Comparison of ENCODE assay signal across 17 cellular contexts in genomic region chr6:48658910-48659309, GRCh38.
A peak's percentile ranks its signal among the peaks of the same experiment; 100 is the strongest.
DNase-seq lines count a peak whose midpoint lies in the region; ATAC-seq and TF ChIP-seq lines count a peak whose summit lies in the region.
"Had no signal": no experiment of that assay in that cellular context is flagged by ENCODE, and none has a peak within 500 bp of the region (broad histone marks: within the 10 kb centered on the region; RNA-seq: fewer than 3 reads in every experiment).

No MANE protein-coding gene starts in this region.

- H3K36me3 ChIP-seq in Karpas-422 (ENCODE audit: insufficient read depth, low read length), result no peaks in the 10 kb centered on the region
- H3K36me3 ChIP-seq in A673 (ENCODE audit: insufficient read depth, low read length, poor library complexity, severe bottlenecking), result no peaks in the 10 kb centered on the region
- no peaks in the 10 kb centered on the region for H3K36me3 ChIP-seq in esophagus muscularis mucosa

- no peaks in the 10 kb centered on the region for H3K9me3 ChIP-seq in Karpas-422 (ENCODE audit: low read length)
- H3K9me3 ChIP-seq in A673 (ENCODE audit: low read depth, low read length, poor library complexity, severe bottlenecking), result no peaks in the 10 kb centered on the region
- H3K9me3 ChIP-seq in esophagus muscularis mucosa, result no peaks in the 10 kb centered on the region

- H3K4me2 ChIP-seq in Karpas-422 (ENCODE audit: low read depth, low read length, poor library complexity, severe bottlenecking), result no peak overlapping the region

- H3K4me1 ChIP-seq in Karpas-422 (ENCODE audit: low read length) (peaks cover 7% of the 10 kb centered on the region), A673 (ENCODE audit: insufficient read depth, low read length, poor library complexity, severe bottlenecking) (no peaks in the 10 kb centered on the region), esophagus muscularis mucosa (no peaks in the 10 kb centered on the region)

- ATAC-seq in esophagus mucosa, result peak; percentile 72
- ATAC-seq: T-cell had no signal

- no peaks in the 10 kb centered on the region for H3K9me2 ChIP-seq in Karpas-422 (replicated peaks; ENCODE audit: insufficient read depth, low read length)

- no peaks in the 10 kb centered on the region for H3K27me3 ChIP-seq in Karpas-422 (ENCODE audit: low read length)
- no peaks in the 10 kb centered on the region for H3K27me3 ChIP-seq in A673 (replicated peaks; ENCODE audit: insufficient read depth, low read depth, low read length, poor library complexity)
- no peaks in the 10 kb centered on the region for H3K27me3 ChIP-seq in esophagus muscularis mucosa

- intact Hi-C loops in A673 (cut with micrococcal nuclease; ENCODE audit: unreplicated experiment) (no loop called here), esophagus muscularis mucosa (cut with DNase I) (no loop called here), head of caudate nucleus (cut with DNase I) (no loop called here)

- POLR2A ChIA-PET in A673 (lab: Charles Lee; ENCODE audit: low non-redundant PET), result no interaction called here

- no peaks in the 10 kb centered on the region for H4K20me1 ChIP-seq in Karpas-422 (ENCODE audit: insufficient read depth, low read depth, low read length)

- no peak for TF ChIP-seq POLR2A in esophagus muscularis mucosa (IDR thresholded peaks at IDR 0.05; ENCODE audit: low read depth)

- BruUV-seq in A673 (replicated peaks; lab: Mats Ljungman, UMichigan), result no TSS peak

- H3K79me2 ChIP-seq in Karpas-422 (ENCODE audit: low read length), result no peaks in the 10 kb centered on the region

- no peak overlapping the region for H3K27ac ChIP-seq in Karpas-422 (ENCODE audit: low read length)
- H3K27ac ChIP-seq in A673 (ENCODE audit: low read depth, low read length, poor library complexity, severe bottlenecking), result no peak overlapping the region
- no peak overlapping the region for H3K27ac ChIP-seq in esophagus muscularis mucosa (replicated peaks in 1 of 4)
- H3K27ac ChIP-seq: SK-N-MC had no signal

- TF ChIP-seq CTCF in A673 (conservative IDR thresholded peaks at IDR 0.05; ENCODE audit: low read depth, low read length) (no peak), esophagus muscularis mucosa (IDR thresholded peaks at IDR 0.05) (no peak)

- H3K9ac ChIP-seq in Karpas-422 (ENCODE audit: low read length), result no peak overlapping the region

- DNase-seq in COR-L47 (lab: John Stamatoyannopoulos, UW), result peak; percentile 47
- no peak for DNase-seq in Karpas-422
- DNase-seq in NCI-H774 (lab: John Stamatoyannopoulos, UW), result peak; percentile 13
- no peak for DNase-seq in SW480 (ENCODE audit: low spot score)
- DNase-seq in A673 (ENCODE audit: low spot score), result no peak
- DNase-seq in esophagus muscularis mucosa (ENCODE audit: extremely low spot score), result no peak
- DNase-seq in head of caudate nucleus, result no peak
- DNase-seq: CD4-positive, CD25-positive, alpha-beta regulatory T cell; DMS79 treated with DMSO at 0.1 percent for 48 hours; MM.1S; NCI-H2029 treated with DMSO at 0.1 percent for 48 hours; NCI-H526; Right ventricle myocardium superior; T-cell; T-helper 9 cell had no signal

- CTCF ChIA-PET in A673 (lab: Charles Lee), result no interaction called here

- H2AFZ ChIP-seq in Karpas-422 (ENCODE audit: low read length), result peak overlapping the region; percentile 21; the same call in 1 of the 2 replicates

- WGBS in esophagus muscularis mucosa, result 51% methylated on average over 2 of the region's 2 CpGs

- H3K4me3 ChIP-seq in Karpas-422 (ENCODE audit: low read length), result no peak overlapping the region
- H3K4me3 ChIP-seq in A673 (ENCODE audit: low read depth, low read length, poor library complexity, severe bottlenecking), result no peak overlapping the region
- H3K4me3 ChIP-seq in esophagus muscularis mucosa, result no peak overlapping the region
- H3K4me3 ChIP-seq: SK-N-MC had no signal

- TF ChIP-seq EP300 in esophagus muscularis mucosa (IDR thresholded peaks at IDR 0.05), result no peak

Comparison
In these comparisons a context has a peak if more than half of its experiments do, and no peak if none do; other contexts are left out.
1. DNase-seq: peak in COR-L47 (single experiment) and NCI-H774 (single experiment); none in Karpas-422 (single experiment), SW480 (single experiment), A673 (single experiment), esophagus muscularis mucosa (single experiment) and head of caudate nucleus (0 of 42).